Comparison of ENCODE assay signal across 1 cellular context in genomic region chr6:136487746-136488145, GRCh38.
TF ChIP-seq lines count a peak whose summit lies in the region.

No MANE protein-coding gene starts in this region.

TF ChIP-seq in K562, 482 proteins besides CTCF, POLR2A, EP300 and RAD21:
- TF ChIP-seq ZBTB11 (CRISPR knock-in tag; IDR thresholded peaks at IDR 0.05) (no peak), CBX2 (IDR thresholded peaks at IDR 0.05; ENCODE audit: insufficient read depth, low read length, poor library complexity, severe bottlenecking) (peak; percentile 39), CTBP1 (IDR thresholded peaks at IDR 0.05; ENCODE audit: borderline replicate concordance) (no peak), CEBPG (CRISPR knock-in tag; IDR thresholded peaks at IDR 0.05) (no peak), CEBPG (tag; conservative IDR thresholded peaks at IDR 0.05 in 1 of 2, IDR thresholded peaks at IDR 0.05 in 1 of 2) (peak; percentile 34 to 50; a peak in 2 of 4 replicates), CEBPB (tag; IDR thresholded peaks at IDR 0.05) (peak; percentile 74)
